ENCODE assay signal across 7 cellular contexts in genomic region chr13:91456837-91457236, GRCh38. TPM values are rescaled to one million over a fixed set of nuclear protein-coding genes. Genes with fewer than 3 reads are reported as not detected.
"Had no signal": no experiment of that assay in that cellular context is flagged by ENCODE, and none has a peak within 500 bp of the region (broad histone marks: within the 10 kb centered on the region; RNA-seq: fewer than 3 reads in every experiment).

No MANE protein-coding gene starts in this region.

- H3K9ac ChIP-seq: KMS-11 had no signal

- FAIRE-seq: HepG2, HTR-8/SVneo had no signal

- DNase-seq: KBM-7, KG1 had no signal

- H3K27ac ChIP-seq: HL-60, KMS-11 had no signal

- H3K4me2 ChIP-seq: KMS-11 had no signal

- ATAC-seq: HepG2 had no signal

RNA-seq across cellular contexts. Expression of gene GPC5, which starts 58.4 kb away (rescaled TPM):
- total RNA-seq: HT-29 had no signal
